Comparison of ENCODE assay signal across 8 cellular contexts in the genomic region with DNA sequence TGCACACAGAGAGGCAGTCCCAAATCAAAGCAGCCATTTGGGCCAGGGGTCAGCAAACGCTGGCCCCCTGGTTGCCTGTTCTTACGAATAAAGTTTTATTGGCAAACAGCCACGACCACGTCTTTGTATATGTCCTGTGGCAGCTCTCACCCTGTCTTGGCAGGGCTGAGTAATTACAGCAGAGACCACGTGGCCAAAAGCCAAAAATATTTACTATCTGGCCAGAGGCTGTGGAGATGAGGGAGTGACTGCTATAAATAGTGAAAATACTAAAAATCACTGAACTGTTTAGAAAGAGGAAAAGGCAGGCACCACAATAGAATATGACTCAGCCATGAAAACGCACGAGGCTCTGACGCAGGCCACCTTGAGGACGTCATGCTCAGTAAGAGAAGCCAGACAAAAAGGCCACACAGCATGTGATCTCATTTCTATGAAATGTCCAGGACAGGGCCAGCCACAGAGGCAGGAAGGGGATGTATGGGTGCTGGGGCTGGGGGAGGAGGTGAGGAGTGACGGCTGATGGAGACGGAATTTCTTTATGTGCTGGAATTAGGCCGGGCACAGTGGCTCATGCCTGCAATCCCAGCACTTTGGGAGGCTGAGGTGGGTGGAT. TPM values are rescaled to one million over a fixed set of nuclear protein-coding genes. Genes with fewer than 3 reads are reported as not detected.
DNase-seq lines count a peak whose midpoint lies in the region; ATAC-seq and TF ChIP-seq lines count a peak whose summit lies in the region.

No MANE protein-coding gene starts in this region.

- H3K4me3 ChIP-seq in lung = no peak overlapping the region
- H3K4me3 ChIP-seq in aorta (ENCODE audit: low read length in 2 of 2) = no peak overlapping the region

- TF ChIP-seq CTCF in lung (IDR thresholded peaks at IDR 0.05; ENCODE audit: control extremely low read depth, extremely low read depth) = no peak

- peak overlapping the region; percentile 66 for H3K27ac Mint-ChIP-seq in activated CD8-positive, alpha-beta memory T cell treated with anti-CD3 and anti-CD28 coated beads, Interleukin-2, amount 10 ng/mL, durations not matched to agents 7 days and 5 days

- H3K27me3 Mint-ChIP-seq in activated CD8-positive, alpha-beta memory T cell treated with anti-CD3 and anti-CD28 coated beads, Interleukin-2, amount 10 ng/mL, durations not matched to agents 7 days and 5 days = no peaks in the 10 kb centered on the region

- H3K27ac ChIP-seq in lung (ENCODE audit: low read depth in 1 of 2, low read length in 1 of 2) = peak overlapping the region; percentile 52 to 95
- peak overlapping the region in 1 of 2 donors; percentile 50 for H3K27ac ChIP-seq in aorta (ENCODE audit: low read depth in 1 of 2, low read length in 2 of 2)

- H3K9me3 ChIP-seq in lung (ENCODE audit: control insufficient read depth in 2 of 2, insufficient read depth in 1 of 2, low read length in 1 of 2) (peaks cover 0 to 2% of the 10 kb centered on the region in 2 donors), aorta (ENCODE audit: control insufficient read depth, low read length) (no peaks in the 10 kb centered on the region)

- 39 to 57% methylated on average over 12 of the region's 12 CpGs for WGBS in lung, 2 donors
- WGBS in aorta, 2 donors = 3 to 5% methylated on average over 12 of the region's 12 CpGs

- H3K4me1 ChIP-seq in lung (ENCODE audit: control insufficient read depth in 2 of 2, insufficient read depth in 2 of 2, low read length in 2 of 2) (peaks cover 0 to 2% of the 10 kb centered on the region in 2 donors), aorta (ENCODE audit: control insufficient read depth in 1 of 2, insufficient read depth in 2 of 2, low read length in 2 of 2) (no peaks in the 10 kb centered on the region)

- H3K9me3 Mint-ChIP-seq in activated CD8-positive, alpha-beta memory T cell treated with anti-CD3 and anti-CD28 coated beads, Interleukin-2, amount 10 ng/mL, durations not matched to agents 7 days and 5 days (ENCODE audit: low read depth) = no peaks in the 10 kb centered on the region

- peak; percentile 53 for DNase-seq in activated CD8-positive, alpha-beta memory T cell treated with anti-CD3 and anti-CD28 coated beads, Interleukin-2, amount 10 ng/mL, durations not matched to agents 7 days and 5 days
- no peak for DNase-seq in activated CD8-positive, alpha-beta memory T cell treated with anti-CD3 and anti-CD28 coated beads for 24 hours
- peak; percentile 41 for DNase-seq in cerebellar cortex (ENCODE audit: low spot score)
- DNase-seq in lung (ENCODE audit: low spot score) = peak; percentile 60
- DNase-seq in aorta = peak; percentile 93 to 94
- DNase-seq in HuH-7.5 (ENCODE audit: low spot score) = no peak
- no peak for DNase-seq in activated CD4-positive, alpha-beta T cell treated with anti-CD3 and anti-CD28 coated beads for 1 hour

- H3K36me3 ChIP-seq in lung (ENCODE audit: control insufficient read depth in 2 of 2, insufficient read depth in 2 of 2, low read length in 2 of 2) (peaks cover 19 to 56% of the 10 kb centered on the region in 2 donors), aorta (ENCODE audit: control insufficient read depth in 1 of 2, insufficient read depth in 2 of 2, low read length in 1 of 2) (peaks cover 0 to 1% of the 10 kb centered on the region in 2 donors)

- no peak overlapping the region for H3K4me3 Mint-ChIP-seq in activated CD8-positive, alpha-beta memory T cell treated with anti-CD3 and anti-CD28 coated beads, Interleukin-2, amount 10 ng/mL, durations not matched to agents 7 days and 5 days

- peaks cover 8% of the 10 kb centered on the region for H3K4me1 Mint-ChIP-seq in activated CD8-positive, alpha-beta memory T cell treated with anti-CD3 and anti-CD28 coated beads, Interleukin-2, amount 10 ng/mL, durations not matched to agents 7 days and 5 days

- no peaks in the 10 kb centered on the region for H3K27me3 ChIP-seq in lung (ENCODE audit: control insufficient read depth, insufficient read depth)
- H3K27me3 ChIP-seq in aorta (ENCODE audit: control insufficient read depth in 1 of 2, insufficient read depth in 2 of 2, low read length in 1 of 2) = no peaks in the 10 kb centered on the region

- CTCF ChIA-PET in activated CD8-positive, alpha-beta memory T cell treated with anti-CD3 and anti-CD28 coated beads, Interleukin-2, amount 10 ng/mL, durations not matched to agents 7 days and 5 days (lab: Charles Lee) = interaction anchor here (1.3 kb wide), 1 partner anchor 22 kb away, joined by 3 read pairs; no protein-coding TSS in a partner anchor

- intact Hi-C loops in aorta (cut with DNase I) = loop anchor here in 1 of 2 donors (1.0 kb wide), 1 partner anchor 8 kb away; no protein-coding TSS in a partner anchor

- ATAC-seq in activated CD8-positive, alpha-beta memory T cell treated with anti-CD3 and anti-CD28 coated beads, Interleukin-2, amount 10 ng/mL, durations not matched to agents 7 days and 5 days = peak; percentile 61
- ATAC-seq in lung (ENCODE audit: insufficient read depth, low FRiP score) (peak; percentile 75), aorta (ENCODE audit: low FRiP score) (peak; percentile 92), HG03095 (IDR thresholded peaks at IDR 0.05; ENCODE audit: unreplicated experiment) (no peak)

- H3K36me3 Mint-ChIP-seq in activated CD8-positive, alpha-beta memory T cell treated with anti-CD3 and anti-CD28 coated beads, Interleukin-2, amount 10 ng/mL, durations not matched to agents 7 days and 5 days = no peaks in the 10 kb centered on the region

RNA-seq across cellular contexts. Expression of a gene that starts 29.4 kb away (rescaled TPM):
- 1 to 10 TPM; 1.1 to 2.3 TPM for total RNA-seq in activated CD8-positive, alpha-beta memory T cell treated with anti-CD3 and anti-CD28 coated beads, Interleukin-2, amount 10 ng/mL, durations not matched to agents 7 days and 5 days
- total RNA-seq in lung (under 1 TPM in 1 of 2 donors, not detected in 1; 0.15 TPM), aorta (not detected)
- polyA plus RNA-seq in lung (under 1 TPM; 0.10 to 0.22 TPM), aorta (10 to 100 TPM in 1 of 2 donors, under 1 TPM in 1; 0.67 to 62.6 TPM)

RNA-seq across cellular contexts. Expression of a gene that starts 32.3 kb away (rescaled TPM):
- total RNA-seq in activated CD8-positive, alpha-beta memory T cell treated with anti-CD3 and anti-CD28 coated beads, Interleukin-2, amount 10 ng/mL, durations not matched to agents 7 days and 5 days = not detected
- total RNA-seq in lung (not detected), aorta (not detected)
- polyA plus RNA-seq in lung (not detected), aorta (not detected)

RNA-seq across cellular contexts. Expression of a gene that starts 49.6 kb away (rescaled TPM):
- 10 to 100 TPM; 13.3 to 17.0 TPM for total RNA-seq in activated CD8-positive, alpha-beta memory T cell treated with anti-CD3 and anti-CD28 coated beads, Interleukin-2, amount 10 ng/mL, durations not matched to agents 7 days and 5 days
- total RNA-seq in lung (10 to 100 TPM in 1 of 2 donors, 1 to 10 TPM in 1; 7.8 to 18.5 TPM), aorta (1 to 10 TPM; 6.1 to 7.9 TPM)
- polyA plus RNA-seq in lung (10 to 100 TPM; 20.1 to 21.5 TPM), aorta (10 to 100 TPM in 1 of 2 donors, 1 to 10 TPM in 1; 6.9 to 11.5 TPM)

RNA-seq across cellular contexts. Expression of a gene that starts 55.2 kb away (rescaled TPM):
- 10 to 100 TPM; 61.4 to 79.1 TPM for total RNA-seq in activated CD8-positive, alpha-beta memory T cell treated with anti-CD3 and anti-CD28 coated beads, Interleukin-2, amount 10 ng/mL, durations not matched to agents 7 days and 5 days
- total RNA-seq in lung (10 to 100 TPM; 35.7 to 45.8 TPM), aorta (10 to 100 TPM; 33.7 to 42.0 TPM)
- polyA plus RNA-seq in lung (10 to 100 TPM; 20.0 to 21.0 TPM), aorta (10 to 100 TPM in 1 of 2 donors, 1 to 10 TPM in 1; 8.0 to 25.2 TPM)

Comparison
In these comparisons a context has a peak if more than half of its experiments do, and no peak if none do; other contexts are left out.
1. DNase-seq: peak in activated CD8-positive, alpha-beta memory T cell treated with anti-CD3 and anti-CD28 coated beads, Interleukin-2, amount 10 ng/mL, durations not matched to agents 7 days and 5 days (single experiment), cerebellar cortex (single experiment), lung (single experiment) and aorta (2 of 2); none in activated CD8-positive, alpha-beta memory T cell treated with anti-CD3 and anti-CD28 coated beads for 24 hours (single experiment), HuH-7.5 (single experiment) and activated CD4-positive, alpha-beta T cell treated with anti-CD3 and anti-CD28 coated beads for 1 hour (single experiment).